Comparison of ENCODE assay signal across 32 cellular contexts in the genomic region with DNA sequence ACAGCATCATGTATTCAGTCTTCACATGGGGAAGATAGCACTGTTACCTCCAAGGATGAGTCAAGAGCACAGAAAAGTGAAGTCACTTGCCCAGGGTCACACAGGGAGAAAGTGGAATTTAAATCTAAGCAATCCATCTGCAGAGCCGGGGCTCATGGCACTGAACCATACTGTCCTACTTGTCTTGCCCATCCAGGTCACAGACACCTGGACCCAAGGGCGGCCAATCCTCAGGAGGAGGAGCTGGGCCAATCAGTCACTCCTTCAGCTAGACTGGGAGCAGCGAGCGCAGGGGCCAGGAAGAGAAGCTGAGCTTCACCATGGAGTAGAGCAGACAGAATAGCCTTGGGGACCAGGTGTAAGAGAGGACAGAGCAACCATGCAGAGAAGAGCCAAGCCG. TPM values are rescaled to one million over a fixed set of nuclear protein-coding genes. Genes with fewer than 3 reads are reported as not detected.
DNase-seq lines count a peak whose midpoint lies in the region; ATAC-seq, FAIRE-seq and TF ChIP-seq lines count a peak whose summit lies in the region.
"Had no signal": no experiment of that assay in that cellular context is flagged by ENCODE, and none has a peak within 500 bp of the region (broad histone marks: within the 10 kb centered on the region; RNA-seq: fewer than 3 reads in every experiment).

No MANE protein-coding gene starts in this region.

- H3K4me1 ChIP-seq in H1 (replicated peaks in 1 of 4; ENCODE audit: control insufficient read depth in 3 of 4, insufficient read depth in 4 of 4, low read length in 3 of 4) (peaks cover 0 to 6% (median 0%) of the 10 kb centered on the region in 4 experiments; a peak in 5 of 7 replicates), endodermal cell (ENCODE audit: control insufficient read depth, insufficient read depth, low read length) (peaks cover 21% of the 10 kb centered on the region), neuronal stem cell (ENCODE audit: control insufficient read depth in 2 of 2, insufficient read depth in 1 of 2, low read depth in 1 of 2, low read length in 2 of 2) (peaks cover 0 to 13% of the 10 kb centered on the region in 2 donors)
- H3K4me1 ChIP-seq: BE2C, BLaER1 had no signal

- H2BK120ac ChIP-seq in H1 (replicated peaks; ENCODE audit: low read depth, low read length) (no peak overlapping the region), neuronal stem cell (ENCODE audit: low read depth, low read length) (no peak overlapping the region)

- H3K4me2 ChIP-seq in H1 (ENCODE audit: insufficient read depth in 1 of 2, low read depth in 2 of 2, low read length in 2 of 2) (no peak overlapping the region), neuronal stem cell (ENCODE audit: insufficient read depth, low read length, poor library complexity, severe bottlenecking) (no peak overlapping the region)
- H3K4me2 ChIP-seq: BLaER1 had no signal

- no peaks in the 10 kb centered on the region for H3K79me2 ChIP-seq in H1 (ENCODE audit: control insufficient read depth in 1 of 2, insufficient read depth in 2 of 2, low read length in 2 of 2)

- H4K8ac ChIP-seq in H1 (ENCODE audit: extremely low read depth, insufficient read depth, low read length): no peak overlapping the region
- H4K8ac ChIP-seq in neuronal stem cell (ENCODE audit: low read depth, low read length): no peak overlapping the region

- H3K4me1 Mint-ChIP-seq in endodermal cell: peaks cover 55% of the 10 kb centered on the region
- H3K4me1 Mint-ChIP-seq in WTC11: peaks cover 15% of the 10 kb centered on the region

- H3K4me3 ChIP-seq in H1 (ENCODE audit: extremely low read depth in 1 of 4, insufficient read depth in 2 of 4, low read depth in 3 of 4, low read length in 4 of 4) (no peak overlapping the region), endodermal cell (ENCODE audit: low read length) (no peak overlapping the region), neuronal stem cell (ENCODE audit: low read length in 2 of 2) (no peak overlapping the region)
- H3K4me3 ChIP-seq: BLaER1, GM12878 had no signal

- H3K9me3 ChIP-seq in H1 (ENCODE audit: insufficient read depth in 2 of 2, low read depth in 1 of 2, low read length in 1 of 2) (no peaks in the 10 kb centered on the region), endodermal cell (ENCODE audit: control insufficient read depth, low read length) (no peaks in the 10 kb centered on the region), neuronal stem cell (replicated peaks in 1 of 2; ENCODE audit: control insufficient read depth in 2 of 2, insufficient read depth in 1 of 2, low read depth in 1 of 2, low read length in 2 of 2) (no peaks in the 10 kb centered on the region)
- H3K9me3 ChIP-seq: BE2C, BLaER1 had no signal

- H2AFZ ChIP-seq in H1 (ENCODE audit: low read length) (no peak overlapping the region), neuronal stem cell (ENCODE audit: low read length) (no peak overlapping the region)

- H3K27me3 ChIP-seq in H1 (replicated peaks in 1 of 4; ENCODE audit: control insufficient read depth in 3 of 4, extremely low read depth in 1 of 4, insufficient read depth in 3 of 4, low read length in 3 of 4) (peaks cover 0 to 13% (median 5%) of the 10 kb centered on the region in 4 experiments; a peak in 5 of 7 replicates), endodermal cell (ENCODE audit: control insufficient read depth, insufficient read depth, low read length, poor library complexity, severe bottlenecking) (no peaks in the 10 kb centered on the region), neuronal stem cell (ENCODE audit: control insufficient read depth in 3 of 3, insufficient read depth in 3 of 3, low read depth in 1 of 3, low read length in 3 of 3) (peaks cover 0 to 34% (median 0%) of the 10 kb centered on the region in 3 experiments)
- H3K27me3 ChIP-seq: BE2C, BLaER1 had no signal

- no peaks in the 10 kb centered on the region; the same call in 1 of the 2 replicates for H3K23me2 ChIP-seq in H1 (ENCODE audit: low read depth, low read length)

- no peak overlapping the region for H3K23ac ChIP-seq in H1 (ENCODE audit: insufficient read length)
- H3K23ac ChIP-seq in neuronal stem cell (ENCODE audit: low read depth, low read length, poor library complexity): no peak overlapping the region

- 79% methylated on average over 5 of the region's 5 CpGs; no CpG with 5 or more reads in 1 of the 2 experiments for WGBS in H1 (ENCODE audit: extremely low coverage in 1 of 2, insufficient coverage in 1 of 2, insufficient read length in 1 of 2, insufficient replicate concordance in 2 of 2, low coverage in 1 of 2, low lambda C conversion rate in 2 of 2, missing lambda C conversion rate in 1 of 2), 2 experiments
- WGBS in endodermal cell (ENCODE audit: insufficient coverage in 1 of 2, insufficient read length in 1 of 2), 2 experiments: 85 to 93% methylated on average over 3 to 5 of the region's 5 CpGs
- WGBS in neuronal stem cell (ENCODE audit: extremely low coverage in 2 of 2, insufficient read length in 2 of 2, insufficient replicate concordance in 1 of 2), 2 donors: no CpG with 5 or more reads among the region's 5 CpGs

- TF ChIP-seq CTCF in H1 (IDR thresholded peaks at IDR 0.05; ENCODE audit: control extremely low read depth in 1 of 3, insufficient read depth in 1 of 3, low read depth in 1 of 3, low read length in 3 of 3): no peak
- no peak for TF ChIP-seq CTCF in endodermal cell (conservative IDR thresholded peaks at IDR 0.05)
- TF ChIP-seq CTCF in WTC11 (IDR thresholded peaks at IDR 0.05): no peak

- peaks cover 2% of the 10 kb centered on the region for H3K27me3 Mint-ChIP-seq in endodermal cell (ENCODE audit: insufficient read depth)
- H3K27me3 Mint-ChIP-seq in WTC11 (ENCODE audit: low read depth): peaks cover 8% of the 10 kb centered on the region

- H2BK5ac ChIP-seq in H1 (ENCODE audit: low read depth, low read length): no peak overlapping the region
- H2BK5ac ChIP-seq in neuronal stem cell (ENCODE audit: low read length): no peak overlapping the region

- ATAC-seq in WTC11 (no peak), GM18517 (IDR thresholded peaks at IDR 0.05; ENCODE audit: unreplicated experiment) (no peak)
- ATAC-seq: GM12878 had no signal

- H3K9me3 Mint-ChIP-seq in endodermal cell (no peaks in the 10 kb centered on the region), WTC11 (no peaks in the 10 kb centered on the region)
- H3K9me3 Mint-ChIP-seq: CD14-positive monocyte; CD4-positive, alpha-beta memory T cell; CD8-positive, alpha-beta memory T cell had no signal

- TF ChIP-seq EP300 in H1 (IDR thresholded peaks at IDR 0.05; ENCODE audit: borderline replicate concordance in 1 of 2, low read depth in 2 of 2, low read length in 2 of 2): no peak

- POLR2A ChIA-PET in H1 (lab: Charles Lee; ENCODE audit: partially characterized antibody) (interaction anchor here (0.9 kb wide), 1 partner anchor 9 kb away, joined by 4 read pairs; the partner anchor contains the start of gene GJB5), WTC11 (lab: Charles Lee) (no interaction called here)

- H2BK12ac ChIP-seq in H1 (ENCODE audit: low read depth, low read length) (no peak overlapping the region), neuronal stem cell (ENCODE audit: low read length) (no peak overlapping the region)

- H3K56ac ChIP-seq in H1 (replicated peaks; ENCODE audit: insufficient read length, low read depth, low read length): no peak overlapping the region

- H3K14ac ChIP-seq in H1 (ENCODE audit: insufficient read length) (no peak overlapping the region), neuronal stem cell (ENCODE audit: low read length) (no peak overlapping the region)

- CTCF ChIA-PET in H1 (lab: Charles Lee; ENCODE audit: partially characterized antibody): interaction anchor here (1.2 to 5.4 kb wide), 4 partner anchors 10 to 107 kb away, joined by 4 to 26 read pairs (median 4); partner anchors contain the start of genes GJB4 and GJB5
- CTCF ChIA-PET in WTC11 (lab: Charles Lee): interaction anchor here (1.2 to 1.4 kb wide), 2 partner anchors 9 to 107 kb away, joined by 3 to 4 read pairs; partner anchors contain the start of gene GJB5

- H3K4me3 Mint-ChIP-seq in endodermal cell (no peak overlapping the region), WTC11 (no peak overlapping the region)
- H3K4me3 Mint-ChIP-seq: CD14-positive monocyte; CD4-positive, alpha-beta memory T cell; CD4-positive, CD25-positive, alpha-beta regulatory T cell; CD8-positive, alpha-beta memory T cell had no signal

- H3K36me3 ChIP-seq in H1 (ENCODE audit: control insufficient read depth in 2 of 4, insufficient read depth in 4 of 4, low read length in 3 of 4): no peaks in the 10 kb centered on the region
- no peaks in the 10 kb centered on the region for H3K36me3 ChIP-seq in endodermal cell (ENCODE audit: control insufficient read depth, insufficient read depth, low read length)
- no peaks in the 10 kb centered on the region for H3K36me3 ChIP-seq in neuronal stem cell (replicated peaks in 1 of 2; ENCODE audit: control insufficient read depth in 2 of 2, insufficient read depth in 2 of 2, low read length in 2 of 2)
- H3K36me3 ChIP-seq: BE2C, BLaER1 had no signal

- H3K79me1 ChIP-seq in H1 (ENCODE audit: low read depth, low read length) (no peaks in the 10 kb centered on the region), neuronal stem cell (ENCODE audit: low read depth, low read length) (no peaks in the 10 kb centered on the region)

- no peaks in the 10 kb centered on the region for H4K20me1 ChIP-seq in H1 (replicated peaks in 1 of 2; ENCODE audit: control insufficient read depth in 1 of 2, insufficient read depth in 2 of 2, low read length in 2 of 2)
- H4K20me1 ChIP-seq: BLaER1 had no signal

- 0 out of 2 replicates have a peak overlapping the region, but pooled peaks have one; percentile 1 for H2BK20ac ChIP-seq in H1 (ENCODE audit: low read length)

- H2AK5ac ChIP-seq in H1 (ENCODE audit: low read depth, low read length) (no peak overlapping the region), neuronal stem cell (ENCODE audit: low read depth, low read length) (no peak overlapping the region)

- H4K91ac ChIP-seq in H1 (replicated peaks; ENCODE audit: insufficient read length, low read length) (no peak overlapping the region), neuronal stem cell (ENCODE audit: low read depth, low read length, poor library complexity) (no peak overlapping the region)

- H3K18ac ChIP-seq in H1 (ENCODE audit: extremely low read depth, low read length) (no peak overlapping the region), neuronal stem cell (ENCODE audit: low read length) (peak overlapping the region; percentile 66)

- no peak overlapping the region for H3K4ac ChIP-seq in H1 (replicated peaks; ENCODE audit: insufficient read length, low read depth, low read length)
- no peak overlapping the region for H3K4ac ChIP-seq in neuronal stem cell (ENCODE audit: low read length)

- no peak for TF ChIP-seq POLR2A in H1 (IDR thresholded peaks at IDR 0.05; ENCODE audit: control extremely low read depth in 1 of 2, low read depth in 2 of 2, low read length in 2 of 2)

- H3K9ac ChIP-seq in H1 (replicated peaks in 1 of 4; ENCODE audit: extremely low read depth in 1 of 4, low read depth in 3 of 4, low read length in 3 of 4) (no peak overlapping the region), endodermal cell (ENCODE audit: extremely low read depth, low read length, poor library complexity, severe bottlenecking) (no peak overlapping the region), neuronal stem cell (ENCODE audit: low read depth, low read length, poor library complexity) (no peak overlapping the region)
- H3K9ac ChIP-seq: BLaER1 had no signal

- no peaks in the 10 kb centered on the region for H3K36me3 Mint-ChIP-seq in endodermal cell (ENCODE audit: low read depth)
- no peaks in the 10 kb centered on the region for H3K36me3 Mint-ChIP-seq in WTC11
- H3K36me3 Mint-ChIP-seq: CD14-positive monocyte; CD4-positive, alpha-beta memory T cell; CD4-positive, CD25-positive, alpha-beta regulatory T cell had no signal

- H4K5ac ChIP-seq in H1 (ENCODE audit: insufficient read length, low read depth, low read length): no peak overlapping the region

- H3K27ac ChIP-seq in H1 (ENCODE audit: low read depth, low read length) (no peak overlapping the region), endodermal cell (ENCODE audit: low read depth, low read length) (no peak overlapping the region), neuronal stem cell (replicated peaks; ENCODE audit: low read length) (no peak overlapping the region)
- H3K27ac ChIP-seq: BLaER1 had no signal

- FAIRE-seq in H1 (lab: Jason Lieb, UNC): no peak
- FAIRE-seq: A204.1, GM12878, GM12892, GM18507, GM19239 had no signal

- no peak overlapping the region for H2BK15ac ChIP-seq in H1 (ENCODE audit: low read length)
- H2BK15ac ChIP-seq in neuronal stem cell (ENCODE audit: low read length): no peak overlapping the region

- no peak overlapping the region for H3K27ac Mint-ChIP-seq in endodermal cell
- no peak overlapping the region for H3K27ac Mint-ChIP-seq in WTC11
- H3K27ac Mint-ChIP-seq: CD14-positive monocyte; CD4-positive, alpha-beta memory T cell; CD4-positive, CD25-positive, alpha-beta regulatory T cell; CD8-positive, alpha-beta memory T cell had no signal

- no peak for DNase-seq in H1 (ENCODE audit: low read depth in 1 of 2, low spot score in 2 of 2)
- DNase-seq in endodermal cell: peak; percentile 35
- DNase-seq in neuronal stem cell (ENCODE audit: low spot score): no peak
- no peak for DNase-seq in WTC11 (ENCODE audit: low spot score)
- DNase-seq in NCI-H446 (lab: John Stamatoyannopoulos, UW): no peak
- DNase-seq: 8988T; ACHN; BE2C; C1 segment of cervical spinal cord; CD4-positive, alpha-beta memory T cell; CD4-positive, CD25-positive, alpha-beta regulatory T cell; COR-L47; DMS 273 treated with DMSO at 0.1 percent for 48 hours; DMS153; DMS53; DMS79; DND-41; EL; GDM1 had no signal

- TF ChIP-seq RAD21 in H1 (IDR thresholded peaks at IDR 0.05 in 1 of 2, conservative IDR thresholded peaks at IDR 0.05 in 1 of 2; ENCODE audit: low read depth in 2 of 2, low read length in 2 of 2): no peak

RNA-seq across cellular contexts. Expression of gene GJB5, which starts 9.2 kb away (rescaled TPM):
- 0.71 and 0.86 TPM in 2 replicates for total RNA-seq in H1 (2021; fragmentation: NEBNext Ultra II Directional; extraction: Animal tissue kit (Norgen Biotek cat#: 25700))
- 3.1 and 3.3 TPM in 2 replicates for polyA plus RNA-seq in H1 (2011; rRNA removed)
- polyA plus RNA-seq in H1 (2011; cell fraction: cytosol; rRNA removed): 2.5 TPM
- polyA plus RNA-seq in H1 (2011; cell fraction: nucleus; rRNA removed): 1.9 TPM
- polyA plus RNA-seq in H1 (2012, experiment 1 of 2): 0.69 to 1.5 TPM (median 1.1 TPM) in 4 replicates
- 1.2 TPM for polyA plus RNA-seq in H1 (2012, experiment 2 of 2)
- 1.4 TPM for polyA plus RNA-seq in H1 (2013, experiment 1 of 2)
- 1.4 TPM for polyA plus RNA-seq in H1 (2013, experiment 2 of 2)
- polyA minus RNA-seq in H1 (2011; rRNA and poly(A)+ RNA removed): 1.0 and 1.7 TPM in 2 replicates
- polyA minus RNA-seq in H1 (2011; cell fraction: cytosol; rRNA and poly(A)+ RNA removed): not detected
- polyA minus RNA-seq in H1 (2011; cell fraction: nucleus; rRNA and poly(A)+ RNA removed): 1.4 TPM
- total RNA-seq in endodermal cell: under 1 TPM; 0.20 to 0.42 TPM
- polyA plus RNA-seq in endodermal cell (2013, experiment 1 of 2): not detected
- not detected for polyA plus RNA-seq in endodermal cell (2013, experiment 2 of 2)
- polyA plus RNA-seq in neuronal stem cell (2013, experiment 1 of 2): 0.03 TPM
- 0.07 TPM for polyA plus RNA-seq in neuronal stem cell (2013, experiment 2 of 2)
- total RNA-seq in WTC11 (2021): 0.55 to 0.96 TPM (median 0.89 TPM) in 3 replicates
- total RNA-seq: A673; CD4-positive, alpha-beta memory T cell; CD4-positive, CD25-positive, alpha-beta regulatory T cell; CD8-positive, alpha-beta memory T cell; Daoy; GM12878 had no signal
- polyA plus RNA-seq: AG04450; CD4-positive, alpha-beta memory T cell; CD8-positive, alpha-beta memory T cell; GM12878 had no signal

RNA-seq across cellular contexts. Expression of gene GJB4, which starts 13.9 kb away (rescaled TPM):
- total RNA-seq in H1 (2021; fragmentation: NEBNext Ultra II Directional; extraction: Animal tissue kit (Norgen Biotek cat#: 25700)): 0.11 and 0.20 TPM in 2 replicates
- polyA plus RNA-seq in H1 (2011; rRNA removed): 0.36 and 0.41 TPM in 2 replicates
- 0.30 TPM for polyA plus RNA-seq in H1 (2011; cell fraction: cytosol; rRNA removed)
- polyA plus RNA-seq in H1 (2011; cell fraction: nucleus; rRNA removed): 0.24 TPM
- 0.13 to 0.45 TPM (median 0.24 TPM) in 4 replicates for polyA plus RNA-seq in H1 (2012, experiment 1 of 2)
- 0.17 TPM for polyA plus RNA-seq in H1 (2012, experiment 2 of 2)
- polyA plus RNA-seq in H1 (2013, experiment 1 of 2): 0.24 TPM
- polyA plus RNA-seq in H1 (2013, experiment 2 of 2): 0.24 TPM
- 0.17 and 0.57 TPM in 2 replicates for polyA minus RNA-seq in H1 (2011; rRNA and poly(A)+ RNA removed)
- not detected for polyA minus RNA-seq in H1 (2011; cell fraction: cytosol; rRNA and poly(A)+ RNA removed)
- polyA minus RNA-seq in H1 (2011; cell fraction: nucleus; rRNA and poly(A)+ RNA removed): 0.70 TPM
- total RNA-seq in endodermal cell (under 1 TPM; 0.46 to 0.81 TPM), WTC11 (2021) (0.07 to 0.23 TPM (median 0.09 TPM) in 3 replicates)
- 0.07 TPM for polyA plus RNA-seq in endodermal cell (2013, experiment 1 of 2)
- polyA plus RNA-seq in endodermal cell (2013, experiment 2 of 2): not detected
- polyA plus RNA-seq in neuronal stem cell (2013, experiment 1 of 2): not detected
- polyA plus RNA-seq in neuronal stem cell (2013, experiment 2 of 2): not detected
- total RNA-seq: A673; CD4-positive, alpha-beta memory T cell; CD4-positive, CD25-positive, alpha-beta regulatory T cell; CD8-positive, alpha-beta memory T cell; G401; GM12878 had no signal
- polyA plus RNA-seq: AG04450; CD14-positive monocyte; CD4-positive, alpha-beta memory T cell; CD4-positive, CD25-positive, alpha-beta regulatory T cell; CD8-positive, alpha-beta memory T cell; GM12878 had no signal

RNA-seq across cellular contexts. Expression of gene GJB3, which starts 35.3 kb away (rescaled TPM):
- total RNA-seq in H1 (2021; fragmentation: NEBNext Ultra II Directional; extraction: Animal tissue kit (Norgen Biotek cat#: 25700)): 0.93 and 1.1 TPM in 2 replicates
- 1.6 and 1.7 TPM in 2 replicates for polyA plus RNA-seq in H1 (2011; rRNA removed)
- 1.0 TPM for polyA plus RNA-seq in H1 (2011; cell fraction: cytosol; rRNA removed)
- polyA plus RNA-seq in H1 (2011; cell fraction: nucleus; rRNA removed): 0.81 TPM
- polyA plus RNA-seq in H1 (2012, experiment 1 of 2): 0.90 to 1.2 TPM (median 1.2 TPM) in 4 replicates
- 1.6 TPM for polyA plus RNA-seq in H1 (2012, experiment 2 of 2)
- 2.6 TPM for polyA plus RNA-seq in H1 (2013, experiment 1 of 2)
- polyA plus RNA-seq in H1 (2013, experiment 2 of 2): 2.7 TPM
- 0.29 and 0.82 TPM in 2 replicates for polyA minus RNA-seq in H1 (2011; rRNA and poly(A)+ RNA removed)
- not detected for polyA minus RNA-seq in H1 (2011; cell fraction: cytosol; rRNA and poly(A)+ RNA removed)
- polyA minus RNA-seq in H1 (2011; cell fraction: nucleus; rRNA and poly(A)+ RNA removed): 0.90 TPM
- total RNA-seq in endodermal cell (1 to 10 TPM in 1 of 2 donors, under 1 TPM in 1; 0.38 to 2.9 TPM), WTC11 (2021) (0.34 to 0.48 TPM (median 0.46 TPM) in 3 replicates)
- 0.21 TPM for polyA plus RNA-seq in endodermal cell (2013, experiment 1 of 2)
- polyA plus RNA-seq in endodermal cell (2013, experiment 2 of 2): 0.37 TPM
- not detected for polyA plus RNA-seq in neuronal stem cell (2013, experiment 1 of 2)
- polyA plus RNA-seq in neuronal stem cell (2013, experiment 2 of 2): not detected
- total RNA-seq: A673; CD4-positive, alpha-beta memory T cell; CD4-positive, CD25-positive, alpha-beta regulatory T cell; CD8-positive, alpha-beta memory T cell; Daoy; G401; GM12878 had no signal
- polyA plus RNA-seq: AG04450; CD14-positive monocyte; CD4-positive, alpha-beta memory T cell; CD4-positive, CD25-positive, alpha-beta regulatory T cell; CD8-positive, alpha-beta memory T cell; GM12878 had no signal

RNA-seq across cellular contexts. Expression of gene GJA4, which starts 47.1 kb away (rescaled TPM):
- total RNA-seq in H1 (2021; fragmentation: NEBNext Ultra II Directional; extraction: Animal tissue kit (Norgen Biotek cat#: 25700)): 2.7 and 3.2 TPM in 2 replicates
- 3.9 and 4.3 TPM in 2 replicates for polyA plus RNA-seq in H1 (2011; rRNA removed)
- 2.4 TPM for polyA plus RNA-seq in H1 (2011; cell fraction: cytosol; rRNA removed)
- polyA plus RNA-seq in H1 (2011; cell fraction: nucleus; rRNA removed): 3.8 TPM
- 1.6 to 3.4 TPM (median 2.7 TPM) in 4 replicates for polyA plus RNA-seq in H1 (2012, experiment 1 of 2)
- polyA plus RNA-seq in H1 (2012, experiment 2 of 2): 2.7 TPM
- polyA plus RNA-seq in H1 (2013, experiment 1 of 2): 14.8 TPM
- 15.5 TPM for polyA plus RNA-seq in H1 (2013, experiment 2 of 2)
- 0.82 and 1.0 TPM in 2 replicates for polyA minus RNA-seq in H1 (2011; rRNA and poly(A)+ RNA removed)
- 2.1 TPM for polyA minus RNA-seq in H1 (2011; cell fraction: cytosol; rRNA and poly(A)+ RNA removed)
- polyA minus RNA-seq in H1 (2011; cell fraction: nucleus; rRNA and poly(A)+ RNA removed): 1.9 TPM
- total RNA-seq in endodermal cell (1 to 10 TPM; 9.0 TPM), WTC11 (2021) (1.0 to 1.4 TPM (median 1.3 TPM) in 3 replicates)
- polyA plus RNA-seq in endodermal cell (2013, experiment 1 of 2): 7.8 TPM
- 6.7 TPM for polyA plus RNA-seq in endodermal cell (2013, experiment 2 of 2)
- 0.01 TPM for polyA plus RNA-seq in neuronal stem cell (2013, experiment 1 of 2)
- not detected for polyA plus RNA-seq in neuronal stem cell (2013, experiment 2 of 2)
- total RNA-seq: A673; CD4-positive, alpha-beta memory T cell; CD4-positive, CD25-positive, alpha-beta regulatory T cell; CD8-positive, alpha-beta memory T cell; Daoy; G401 had no signal
- polyA plus RNA-seq: AG04450; CD14-positive monocyte; CD4-positive, alpha-beta memory T cell; CD4-positive, CD25-positive, alpha-beta regulatory T cell; CD8-positive, alpha-beta memory T cell had no signal
